Comparison of ENCODE assay signal across 18 cellular contexts in genomic region chr2:241777686-241778627, GRCh38. TPM values are rescaled to one million over a fixed set of nuclear protein-coding genes. Genes with fewer than 3 reads are reported as not detected.
A peak's percentile ranks its signal among the peaks of the same experiment; 100 is the strongest.
DNase-seq lines count a peak whose midpoint lies in the region; ATAC-seq, FAIRE-seq and TF ChIP-seq lines count a peak whose summit lies in the region.
"Had no signal": no experiment of that assay in that cellular context is flagged by ENCODE, and none has a peak within 500 bp of the region (broad histone marks: within the 10 kb centered on the region; RNA-seq: fewer than 3 reads in every experiment).

No MANE protein-coding gene starts in this region.

- CTCF ChIA-PET in activated naive CD4-positive, alpha-beta T cell treated with anti-CD3 and anti-CD28 coated beads for 36 hours (lab: Charles Lee), result interaction anchor here (1.1 kb wide), 1 partner anchor 101 kb away, joined by 3 read pairs; no protein-coding TSS in a partner anchor

- H3K9me3 Mint-ChIP-seq in activated naive CD4-positive, alpha-beta T cell treated with anti-CD3 and anti-CD28 coated beads for 36 hours, result peaks cover 8% of the 10 kb centered on the region

- no peak overlapping the region for H3K4me3 Mint-ChIP-seq in activated naive CD4-positive, alpha-beta T cell treated with anti-CD3 and anti-CD28 coated beads for 36 hours
- H3K4me3 Mint-ChIP-seq: activated CD4-positive, alpha-beta T cell treated with anti-CD3 and anti-CD28 coated beads, Interleukin-2, amount 10 ng/mL, durations not matched to agents 7 days and 5 days; stimulated activated naive CD8-positive, alpha-beta T cell treated with anti-CD3 and anti-CD28 coated beads, Interleukin-15, Interleukin-2, amounts not matched to agents 100 ng/mL and 50 ng/mL, for 24 hours; T-helper 2 cell treated with Interferon-gamma antibody and Interleukin-4, amounts not matched to agents 5 μg/mL and 100 μg/mL, for 36 hours had no signal

- ATAC-seq in right cardiac atrium (no peak), Right ventricle myocardium inferior (no peak), lung (ENCODE audit: insufficient read depth, low FRiP score) (no peak), HG02840 (IDR thresholded peaks at IDR 0.05; ENCODE audit: low FRiP score, unreplicated experiment) (no peak)

- no peak overlapping the region for H3K27ac ChIP-seq in right cardiac atrium (ENCODE audit: low read length)
- no peak overlapping the region for H3K27ac ChIP-seq in lung (ENCODE audit: low read depth in 1 of 2, low read length in 1 of 2)
- H3K27ac ChIP-seq: dorsolateral prefrontal cortex, RWPE1 had no signal

- TF ChIP-seq POLR2A in GM12891 (IDR thresholded peaks at IDR 0.05; ENCODE audit: low read depth, low read length), result no peak

- intact Hi-C loops in right cardiac atrium (cut with DNase I) (no loop called here), Right ventricle myocardium inferior (cut with DNase I) (no loop called here)
- intact Hi-C loops in activated naive CD4-positive, alpha-beta T cell treated with anti-CD3 and anti-CD28 coated beads for 36 hours (cut with micrococcal nuclease), result no loop called here

- H3K27me3 ChIP-seq in right cardiac atrium (ENCODE audit: control insufficient read depth, insufficient read depth) (no peaks in the 10 kb centered on the region), lung (ENCODE audit: control insufficient read depth, insufficient read depth) (no peaks in the 10 kb centered on the region)

- FAIRE-seq in GM12891 (lab: Jason Lieb, UNC), result no peak

- no peaks in the 10 kb centered on the region for H3K4me1 ChIP-seq in right cardiac atrium (ENCODE audit: control insufficient read depth, insufficient read depth, low read length)
- H3K4me1 ChIP-seq in lung (ENCODE audit: control insufficient read depth in 2 of 2, insufficient read depth in 2 of 2, low read length in 2 of 2), result no peaks in the 10 kb centered on the region

- peaks cover 3% of the 10 kb centered on the region for H3K27me3 Mint-ChIP-seq in activated naive CD4-positive, alpha-beta T cell treated with anti-CD3 and anti-CD28 coated beads for 36 hours (ENCODE audit: low read depth)
- H3K27me3 Mint-ChIP-seq: stimulated activated naive CD8-positive, alpha-beta T cell treated with anti-CD3 and anti-CD28 coated beads, Interleukin-15, Interleukin-2, amounts not matched to agents 100 ng/mL and 50 ng/mL, for 24 hours had no signal

- H3K4me3 ChIP-seq in right cardiac atrium (ENCODE audit: low read length) (no peak overlapping the region), lung (no peak overlapping the region)
- H3K4me3 ChIP-seq: dorsolateral prefrontal cortex had no signal

- peaks cover 2% of the 10 kb centered on the region for H3K36me3 Mint-ChIP-seq in activated naive CD4-positive, alpha-beta T cell treated with anti-CD3 and anti-CD28 coated beads for 36 hours (ENCODE audit: low read depth)

- H3K9me3 ChIP-seq in right cardiac atrium (ENCODE audit: control insufficient read depth, low read length) (no peaks in the 10 kb centered on the region), lung (ENCODE audit: control insufficient read depth in 2 of 2, insufficient read depth in 1 of 2, low read length in 1 of 2) (no peaks in the 10 kb centered on the region)

- TF ChIP-seq CTCF in lung (IDR thresholded peaks at IDR 0.05; ENCODE audit: control extremely low read depth, extremely low read depth), result no peak

- DNase-seq in right cardiac atrium (peak in 2 of 3 donors; percentile 20 to 24), Right ventricle myocardium inferior (ENCODE audit: missing footprints) (no peak), astrocyte of the hippocampus (ENCODE audit: low read depth, low spot score) (peak; percentile 40), lung (ENCODE audit: low spot score) (peak; percentile 25), GM12891 (ENCODE audit: insufficient read length, low spot score) (no peak), HK-2 (ENCODE audit: unreplicated experiment) (no peak)
- DNase-seq in activated naive CD4-positive, alpha-beta T cell treated with anti-CD3 and anti-CD28 coated beads for 36 hours, result no peak
- DNase-seq: activated CD4-positive, alpha-beta T cell treated with anti-CD3 and anti-CD28 coated beads, Interleukin-2, amount 10 ng/mL, durations not matched to agents 7 days and 5 days; dorsolateral prefrontal cortex; hippocampal formation; NCI-H82 had no signal

- no peaks in the 10 kb centered on the region for H3K36me3 ChIP-seq in lung (ENCODE audit: control insufficient read depth in 2 of 2, insufficient read depth in 2 of 2, low read length in 2 of 2)

- peaks cover 1% of the 10 kb centered on the region for H3K4me1 Mint-ChIP-seq in activated naive CD4-positive, alpha-beta T cell treated with anti-CD3 and anti-CD28 coated beads for 36 hours (ENCODE audit: low read depth)
- H3K4me1 Mint-ChIP-seq: activated CD4-positive, alpha-beta T cell treated with anti-CD3 and anti-CD28 coated beads, Interleukin-2, amount 10 ng/mL, durations not matched to agents 7 days and 5 days had no signal

- H3K27ac Mint-ChIP-seq in activated naive CD4-positive, alpha-beta T cell treated with anti-CD3 and anti-CD28 coated beads for 36 hours, result no peak overlapping the region
- H3K27ac Mint-ChIP-seq: activated CD4-positive, alpha-beta T cell treated with anti-CD3 and anti-CD28 coated beads, Interleukin-2, amount 10 ng/mL, durations not matched to agents 7 days and 5 days; stimulated activated naive CD8-positive, alpha-beta T cell treated with anti-CD3 and anti-CD28 coated beads, Interleukin-15, Interleukin-2, amounts not matched to agents 100 ng/mL and 50 ng/mL, for 24 hours; T-helper 2 cell treated with Interferon-gamma antibody and Interleukin-4, amounts not matched to agents 5 μg/mL and 100 μg/mL, for 36 hours had no signal

- WGBS in right cardiac atrium, result 74% methylated on average over 21 of the region's 21 CpGs
- 79% methylated on average over 18 to 21 of the region's 21 CpGs for WGBS in lung, 2 donors

TF ChIP-seq in GM12891, 5 proteins besides CTCF, POLR2A, EP300 and RAD21:
- TF ChIP-seq TAF1 (IDR thresholded peaks at IDR 0.05; ENCODE audit: low read depth, low read length), result no peak

RNA-seq across cellular contexts. Expression of gene GAL3ST2, which starts 1.3 kb away (rescaled TPM):
- under 1 TPM in 2 of 4 donors, not detected in 2; 0.23 to 0.29 TPM for total RNA-seq in right cardiac atrium
- polyA plus RNA-seq in right cardiac atrium, result 0.09 TPM
- not detected for total RNA-seq in Right ventricle myocardium inferior
- total RNA-seq in lung, result under 1 TPM in 1 of 2 donors, not detected in 1; 0.40 TPM
- not detected for polyA plus RNA-seq in lung
- not detected for total RNA-seq in activated naive CD4-positive, alpha-beta T cell treated with anti-CD3 and anti-CD28 coated beads for 36 hours
- 0.21 TPM for polyA plus RNA-seq in GM12891 (2012; ENCODE audit: low read depth, missing spikeins)
- total RNA-seq: activated CD4-positive, alpha-beta T cell treated with anti-CD3 and anti-CD28 coated beads, Interleukin-2, amount 10 ng/mL, durations not matched to agents 7 days and 5 days; HT1080; M059J; skeletal muscle tissue had no signal

RNA-seq across cellular contexts. Expression of gene NEU4, which starts 31.0 kb away (rescaled TPM):
- total RNA-seq in right cardiac atrium, result 1 to 10 TPM in 1 of 4 donors, under 1 TPM in 2, not detected in 1; 0.17 to 1.4 (median 0.84) TPM
- polyA plus RNA-seq in right cardiac atrium, result 0.68 TPM
- 0.30 TPM for total RNA-seq in Right ventricle myocardium inferior
- under 1 TPM; 0.26 to 0.43 TPM for total RNA-seq in lung
- under 1 TPM; 0.27 to 0.59 TPM for polyA plus RNA-seq in lung
- not detected for total RNA-seq in activated naive CD4-positive, alpha-beta T cell treated with anti-CD3 and anti-CD28 coated beads for 36 hours
- polyA plus RNA-seq in GM12891 (2012; ENCODE audit: low read depth, missing spikeins), result 0.69 TPM
- total RNA-seq: HT1080, M059J had no signal

RNA-seq across cellular contexts. Expression of gene D2HGDH, which starts 43.5 kb away (rescaled TPM):
- 10 to 100 TPM; 16.1 to 22.3 (median 18.3) TPM for total RNA-seq in right cardiac atrium
- polyA plus RNA-seq in right cardiac atrium, result 16.0 TPM
- total RNA-seq in Right ventricle myocardium inferior, result 19.6 TPM
- 10 to 100 TPM; 22.2 to 45.3 TPM for total RNA-seq in lung
- 10 to 100 TPM; 12.2 to 32.2 TPM for polyA plus RNA-seq in lung
- total RNA-seq in activated naive CD4-positive, alpha-beta T cell treated with anti-CD3 and anti-CD28 coated beads for 36 hours, result 10 to 100 TPM; 19.4 to 23.1 TPM
- polyA plus RNA-seq in GM12891 (2012; ENCODE audit: low read depth, missing spikeins), result 22.9 TPM

Comparison
In these comparisons a context has a peak if more than half of its experiments do, and no peak if none do; other contexts are left out.
1. DNase-seq: peak in right cardiac atrium (2 of 3), astrocyte of the hippocampus (single experiment) and lung (single experiment); none in Right ventricle myocardium inferior (single experiment), activated naive CD4-positive, alpha-beta T cell treated with anti-CD3 and anti-CD28 coated beads for 36 hours (single experiment), GM12891 (single experiment) and HK-2 (single experiment).